24 cellular contexts compared by ENCODE assay signal in the genomic region with DNA sequence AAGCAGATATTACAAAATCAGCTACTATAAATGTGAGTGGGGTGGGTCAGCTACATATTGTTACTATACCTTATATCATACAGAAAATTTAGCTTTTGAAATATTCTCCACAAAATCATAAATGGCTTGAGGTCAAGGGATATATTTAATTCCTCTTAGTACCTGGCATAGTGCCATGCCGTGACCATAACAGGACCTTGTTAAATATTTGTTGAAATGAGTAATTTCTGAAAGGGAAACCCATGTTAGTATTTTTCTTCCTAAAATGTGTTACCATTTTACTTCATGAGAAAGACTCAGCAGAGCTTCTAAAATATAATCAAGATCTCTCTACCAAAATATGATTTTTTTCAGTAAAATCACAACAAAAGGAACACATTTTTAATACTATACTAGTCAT. TPM values are rescaled to one million over a fixed set of nuclear protein-coding genes. Genes with fewer than 3 reads are reported as not detected.
"Had no signal": no experiment of that assay in that cellular context is flagged by ENCODE, and none has a peak within 500 bp of the region (broad histone marks: within the 10 kb centered on the region; RNA-seq: fewer than 3 reads in every experiment).

No MANE protein-coding gene starts in this region.

- H3K27me3 ChIP-seq: esophagus muscularis mucosa, heart right ventricle, sigmoid colon, spleen, testis, uterus had no signal

- ATAC-seq: activated CD4-positive, CD25-positive, alpha-beta regulatory T cell treated with anti-CD3 and anti-CD28 coated beads, Interleukin-2, amount 50 U/mL, for 24 hours; activated CD8-positive, alpha-beta memory T cell treated with anti-CD3 and anti-CD28 coated beads, Interleukin-2, amount 10 ng/mL, durations not matched to agents 7 days and 5 days; activated CD8-positive, alpha-beta T cell treated with anti-CD3 and anti-CD28 coated beads for 36 hours; activated naive CD8-positive, alpha-beta T cell treated with anti-CD3 and anti-CD28 coated beads, Interleukin-2, amount 50 U/mL, for 24 hours; heart right ventricle; lower lobe of right lung; naive thymus-derived CD4-positive, alpha-beta T cell had no signal

- DNase-seq: activated CD4-positive, alpha-beta T cell treated with anti-CD3 and anti-CD28 coated beads, Interleukin-2, amount 10 ng/mL, durations not matched to agents 7 days and 5 days; activated CD8-positive, alpha-beta memory T cell treated with anti-CD3 and anti-CD28 coated beads, Interleukin-2, amount 10 ng/mL, durations not matched to agents 7 days and 5 days; activated CD8-positive, alpha-beta T cell treated with anti-CD3 and anti-CD28 coated beads for 36 hours; activated gamma-delta T cell; activated naive CD4-positive, alpha-beta T cell treated with anti-CD3 and anti-CD28 coated beads, Interleukin-2, amount 50 U/mL, for 16 hours; activated naive CD8-positive, alpha-beta T cell treated with anti-CD3 and anti-CD28 coated beads, Interleukin-2, amount 50 U/mL, for 24 hours; activated T-cell treated with anti-CD3 and anti-CD28 coated beads for 4 hours; dermis blood vessel endothelial cell; effector CD8-positive, alpha-beta T cell; heart right ventricle; islet precursor cell; lower lobe of right lung; naive thymus-derived CD4-positive, alpha-beta T cell; posterior cingulate gyrus; sigmoid colon; spleen; stimulated activated CD4-positive, alpha-beta T cell treated with anti-CD3 and anti-CD28 coated beads, Interleukin-4, amount 100 ng/mL, for 1 hour; stimulated activated naive CD4-positive, alpha-beta T cell; testis; uterus had no signal

- H3K4me3 ChIP-seq: esophagus muscularis mucosa, heart right ventricle, lower lobe of right lung, sigmoid colon, spleen, testis, uterus had no signal

- H3K36me3 ChIP-seq: esophagus muscularis mucosa, heart right ventricle, lower lobe of right lung, sigmoid colon, spleen, uterus had no signal

RNA-seq across cellular contexts. Expression of a gene that starts 14.8 kb away (rescaled TPM):
- total RNA-seq: activated CD4-positive, alpha-beta T cell treated with anti-CD3 and anti-CD28 coated beads, Interleukin-2, amount 10 ng/mL, durations not matched to agents 7 days and 5 days; activated CD8-positive, alpha-beta memory T cell treated with anti-CD3 and anti-CD28 coated beads, Interleukin-2, amount 10 ng/mL, durations not matched to agents 7 days and 5 days; activated CD8-positive, alpha-beta T cell treated with anti-CD3 and anti-CD28 coated beads for 36 hours; cardiac septum; dermis blood vessel endothelial cell; lower lobe of right lung; naive thymus-derived CD4-positive, alpha-beta T cell; spleen; T-helper 2 cell treated with Interferon-gamma antibody and Interleukin-4, amounts not matched to agents 100 ng/mL and 5 ng/mL, for 36 hours had no signal
